Comparison of ENCODE assay signal across 1 cellular context in genomic region chr2:44936275-44936674, GRCh38.
TF ChIP-seq lines count a peak whose summit lies in the region.

No MANE protein-coding gene starts in this region.

TF ChIP-seq in WTC11, 78 proteins besides CTCF, POLR2A, EP300 and RAD21 (continued from another document):
- TF ChIP-seq ARID4B (CRISPR knock-in tag; IDR thresholded peaks at IDR 0.05; ENCODE audit: borderline replicate concordance) (no peak), E2F4 (CRISPR knock-in tag; IDR thresholded peaks at IDR 0.05; ENCODE audit: borderline replicate concordance, low read depth) (no peak), NR1H2 (CRISPR knock-in tag; IDR thresholded peaks at IDR 0.05) (no peak), ZNF219 (CRISPR knock-in tag; IDR thresholded peaks at IDR 0.05; ENCODE audit: borderline replicate concordance) (no peak), E2F5 (CRISPR knock-in tag; IDR thresholded peaks at IDR 0.05) (no peak), NFYB (CRISPR knock-in tag; conservative IDR thresholded peaks at IDR 0.05; ENCODE audit: low read depth) (no peak), SMAD4 (CRISPR knock-in tag; IDR thresholded peaks at IDR 0.05) (no peak), ERG (CRISPR knock-in tag; IDR thresholded peaks at IDR 0.05) (no peak)
